Comparison of ENCODE assay signal across 2 cellular contexts in the genomic region with DNA sequence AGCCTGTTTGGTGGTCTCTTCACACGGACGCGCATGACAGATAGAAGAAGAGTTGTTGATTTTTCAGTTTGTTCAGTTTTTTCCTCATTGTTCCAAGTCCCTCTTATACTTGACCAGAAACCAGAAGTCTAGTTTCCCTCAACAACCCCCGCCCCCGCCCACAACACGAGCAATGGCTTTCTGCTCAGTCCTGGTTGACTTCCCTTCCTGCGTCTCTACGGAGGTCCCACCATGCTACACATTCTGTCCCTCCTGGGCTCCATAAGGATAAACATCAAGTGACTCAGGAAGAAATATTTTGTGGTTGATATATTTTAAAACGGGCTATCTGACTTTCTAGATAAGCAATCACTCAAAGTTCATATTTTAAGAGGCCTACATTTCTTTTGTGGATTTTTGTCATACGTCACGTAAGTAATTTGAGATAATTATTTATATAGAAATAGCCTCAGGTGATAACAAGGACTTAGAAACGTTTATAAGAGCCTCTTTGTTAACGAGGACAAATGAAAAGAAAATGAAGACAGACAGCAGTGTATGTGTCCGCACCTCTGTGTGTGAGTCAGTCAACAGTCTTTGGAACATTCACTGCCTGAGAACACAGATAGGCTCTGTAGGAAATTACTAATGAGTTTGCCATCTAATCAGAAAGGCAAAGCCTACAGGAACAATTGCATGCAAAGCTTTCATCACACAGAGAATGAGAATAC.
TF ChIP-seq lines count a peak whose summit lies in the region.

No MANE protein-coding gene starts in this region.

TF ChIP-seq in WTC11, 78 proteins besides CTCF, POLR2A, EP300 and RAD21 (continues in another document):
- no peak for TF ChIP-seq MYBL2 (CRISPR knock-in tag; IDR thresholded peaks at IDR 0.05)
- no peak for TF ChIP-seq MXD4 (CRISPR knock-in tag; IDR thresholded peaks at IDR 0.05; ENCODE audit: borderline replicate concordance)
- TF ChIP-seq, protein P1, sequence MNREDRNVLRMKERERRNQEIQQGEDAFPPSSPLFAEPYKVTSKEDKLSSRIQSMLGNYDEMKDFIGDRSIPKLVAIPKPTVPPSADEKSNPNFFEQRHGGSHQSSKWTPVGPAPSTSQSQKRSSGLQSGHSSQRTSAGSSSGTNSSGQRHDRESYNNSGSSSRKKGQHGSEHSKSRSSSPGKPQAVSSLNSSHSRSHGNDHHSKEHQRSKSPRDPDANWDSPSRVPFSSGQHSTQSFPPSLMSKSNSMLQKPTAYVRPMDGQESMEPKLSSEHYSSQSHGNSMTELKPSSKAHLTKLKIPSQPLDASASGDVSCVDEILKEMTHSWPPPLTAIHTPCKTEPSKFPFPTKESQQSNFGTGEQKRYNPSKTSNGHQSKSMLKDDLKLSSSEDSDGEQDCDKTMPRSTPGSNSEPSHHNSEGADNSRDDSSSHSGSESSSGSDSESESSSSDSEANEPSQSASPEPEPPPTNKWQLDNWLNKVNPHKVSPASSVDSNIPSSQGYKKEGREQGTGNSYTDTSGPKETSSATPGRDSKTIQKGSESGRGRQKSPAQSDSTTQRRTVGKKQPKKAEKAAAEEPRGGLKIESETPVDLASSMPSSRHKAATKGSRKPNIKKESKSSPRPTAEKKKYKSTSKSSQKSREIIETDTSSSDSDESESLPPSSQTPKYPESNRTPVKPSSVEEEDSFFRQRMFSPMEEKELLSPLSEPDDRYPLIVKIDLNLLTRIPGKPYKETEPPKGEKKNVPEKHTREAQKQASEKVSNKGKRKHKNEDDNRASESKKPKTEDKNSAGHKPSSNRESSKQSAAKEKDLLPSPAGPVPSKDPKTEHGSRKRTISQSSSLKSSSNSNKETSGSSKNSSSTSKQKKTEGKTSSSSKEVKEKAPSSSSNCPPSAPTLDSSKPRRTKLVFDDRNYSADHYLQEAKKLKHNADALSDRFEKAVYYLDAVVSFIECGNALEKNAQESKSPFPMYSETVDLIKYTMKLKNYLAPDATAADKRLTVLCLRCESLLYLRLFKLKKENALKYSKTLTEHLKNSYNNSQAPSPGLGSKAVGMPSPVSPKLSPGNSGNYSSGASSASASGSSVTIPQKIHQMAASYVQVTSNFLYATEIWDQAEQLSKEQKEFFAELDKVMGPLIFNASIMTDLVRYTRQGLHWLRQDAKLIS (CRISPR knock-in tag; IDR thresholded peaks at IDR 0.05; ENCODE audit: borderline replicate concordance): no peak
- TF ChIP-seq, protein P2, sequence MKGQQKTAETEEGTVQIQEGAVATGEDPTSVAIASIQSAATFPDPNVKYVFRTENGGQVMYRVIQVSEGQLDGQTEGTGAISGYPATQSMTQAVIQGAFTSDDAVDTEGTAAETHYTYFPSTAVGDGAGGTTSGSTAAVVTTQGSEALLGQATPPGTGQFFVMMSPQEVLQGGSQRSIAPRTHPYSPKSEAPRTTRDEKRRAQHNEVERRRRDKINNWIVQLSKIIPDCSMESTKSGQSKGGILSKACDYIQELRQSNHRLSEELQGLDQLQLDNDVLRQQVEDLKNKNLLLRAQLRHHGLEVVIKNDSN (CRISPR knock-in tag; IDR thresholded peaks at IDR 0.05): no peak
- TF ChIP-seq ZNF512 (CRISPR knock-in tag; IDR thresholded peaks at IDR 0.05; ENCODE audit: borderline replicate concordance): no peak
- TF ChIP-seq, protein P3, sequence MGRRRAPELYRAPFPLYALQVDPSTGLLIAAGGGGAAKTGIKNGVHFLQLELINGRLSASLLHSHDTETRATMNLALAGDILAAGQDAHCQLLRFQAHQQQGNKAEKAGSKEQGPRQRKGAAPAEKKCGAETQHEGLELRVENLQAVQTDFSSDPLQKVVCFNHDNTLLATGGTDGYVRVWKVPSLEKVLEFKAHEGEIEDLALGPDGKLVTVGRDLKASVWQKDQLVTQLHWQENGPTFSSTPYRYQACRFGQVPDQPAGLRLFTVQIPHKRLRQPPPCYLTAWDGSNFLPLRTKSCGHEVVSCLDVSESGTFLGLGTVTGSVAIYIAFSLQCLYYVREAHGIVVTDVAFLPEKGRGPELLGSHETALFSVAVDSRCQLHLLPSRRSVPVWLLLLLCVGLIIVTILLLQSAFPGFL (CRISPR knock-in tag; IDR thresholded peaks at IDR 0.05; ENCODE audit: borderline replicate concordance): no peak
- TF ChIP-seq NR3C1 (CRISPR knock-in tag; conservative IDR thresholded peaks at IDR 0.05; ENCODE audit: low read depth): no peak
- no peak for TF ChIP-seq ZBTB43 (CRISPR knock-in tag; IDR thresholded peaks at IDR 0.05)
- TF ChIP-seq, protein P4, sequence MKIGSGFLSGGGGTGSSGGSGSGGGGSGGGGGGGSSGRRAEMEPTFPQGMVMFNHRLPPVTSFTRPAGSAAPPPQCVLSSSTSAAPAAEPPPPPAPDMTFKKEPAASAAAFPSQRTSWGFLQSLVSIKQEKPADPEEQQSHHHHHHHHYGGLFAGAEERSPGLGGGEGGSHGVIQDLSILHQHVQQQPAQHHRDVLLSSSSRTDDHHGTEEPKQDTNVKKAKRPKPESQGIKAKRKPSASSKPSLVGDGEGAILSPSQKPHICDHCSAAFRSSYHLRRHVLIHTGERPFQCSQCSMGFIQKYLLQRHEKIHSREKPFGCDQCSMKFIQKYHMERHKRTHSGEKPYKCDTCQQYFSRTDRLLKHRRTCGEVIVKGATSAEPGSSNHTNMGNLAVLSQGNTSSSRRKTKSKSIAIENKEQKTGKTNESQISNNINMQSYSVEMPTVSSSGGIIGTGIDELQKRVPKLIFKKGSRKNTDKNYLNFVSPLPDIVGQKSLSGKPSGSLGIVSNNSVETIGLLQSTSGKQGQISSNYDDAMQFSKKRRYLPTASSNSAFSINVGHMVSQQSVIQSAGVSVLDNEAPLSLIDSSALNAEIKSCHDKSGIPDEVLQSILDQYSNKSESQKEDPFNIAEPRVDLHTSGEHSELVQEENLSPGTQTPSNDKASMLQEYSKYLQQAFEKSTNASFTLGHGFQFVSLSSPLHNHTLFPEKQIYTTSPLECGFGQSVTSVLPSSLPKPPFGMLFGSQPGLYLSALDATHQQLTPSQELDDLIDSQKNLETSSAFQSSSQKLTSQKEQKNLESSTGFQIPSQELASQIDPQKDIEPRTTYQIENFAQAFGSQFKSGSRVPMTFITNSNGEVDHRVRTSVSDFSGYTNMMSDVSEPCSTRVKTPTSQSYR (CRISPR knock-in tag; IDR thresholded peaks at IDR 0.05): no peak

TF ChIP-seq in endothelial cell of umbilical vein, 7 proteins besides CTCF, POLR2A, EP300 and RAD21:
- TF ChIP-seq MYC (IDR thresholded peaks at IDR 0.05; ENCODE audit: low read depth, low read length) (no peak), FOS (IDR thresholded peaks at IDR 0.05; ENCODE audit: borderline replicate concordance, insufficient read depth, low read length) (peak; percentile 83), JUN (IDR thresholded peaks at IDR 0.05; ENCODE audit: borderline replicate concordance, insufficient read depth, insufficient read length, low read depth) (peak; percentile 86), GATA2 (IDR thresholded peaks at IDR 0.05; ENCODE audit: insufficient read depth, insufficient read length, low read depth, low read length) (peak; percentile 95), POLR2AphosphoS5 (IDR thresholded peaks at IDR 0.05; ENCODE audit: insufficient read depth, low read depth, low read length) (peak; percentile 84), MAX (IDR thresholded peaks at IDR 0.05; ENCODE audit: insufficient read depth, insufficient read length) (no peak), EZH2 (IDR thresholded peaks at IDR 0.05; ENCODE audit: borderline replicate concordance, low read depth, low read length, severe bottlenecking) (no peak)
